Comparison of ENCODE assay signal across 14 cellular contexts in the genomic region with DNA sequence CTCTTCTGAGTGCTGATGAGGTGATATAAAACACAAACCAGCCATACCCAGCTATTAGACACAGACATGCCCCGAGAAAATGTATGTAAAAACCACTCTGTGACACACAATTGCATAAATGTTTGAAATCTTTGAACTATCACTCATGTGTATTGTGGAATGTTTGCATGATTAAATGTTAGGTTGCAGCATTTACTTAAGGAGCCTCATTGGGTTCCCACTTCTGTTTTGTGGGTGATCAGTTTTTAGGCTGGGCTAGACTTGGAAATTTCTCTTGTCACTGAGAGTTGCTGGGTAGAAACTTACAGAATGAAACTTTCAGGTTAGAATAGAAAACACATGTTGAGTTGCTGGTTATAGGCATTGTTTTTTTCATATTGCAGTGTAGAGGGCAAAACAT.
DNase-seq lines count a peak whose midpoint lies in the region; ATAC-seq and TF ChIP-seq lines count a peak whose summit lies in the region.
"Had no signal": no experiment of that assay in that cellular context is flagged by ENCODE, and none has a peak within 500 bp of the region (broad histone marks: within the 10 kb centered on the region; RNA-seq: fewer than 3 reads in every experiment).

No MANE protein-coding gene starts in this region.

- peaks cover 24% of the 10 kb centered on the region for H3K4me1 Mint-ChIP-seq in activated naive CD4-positive, alpha-beta T cell treated with anti-CD3 and anti-CD28 coated beads for 36 hours (ENCODE audit: low read depth)

- 66 to 81% (median 75%) methylated on average over 1 of the region's 1 CpG for WGBS in heart left ventricle, 4 donors

- H3K9me3 ChIP-seq in MM.1S (replicated peaks; ENCODE audit: insufficient read depth, low read length) (no peaks in the 10 kb centered on the region), heart left ventricle (no peaks in the 10 kb centered on the region)
- H3K9me3 ChIP-seq: ascending aorta, left lung had no signal

- no peak overlapping the region for H2AFZ ChIP-seq in MM.1S (ENCODE audit: low read length)

- no peak overlapping the region for H3K9ac ChIP-seq in MM.1S (ENCODE audit: low read length)

- no peak overlapping the region for H3K4me3 Mint-ChIP-seq in activated naive CD4-positive, alpha-beta T cell treated with anti-CD3 and anti-CD28 coated beads for 36 hours
- H3K4me3 Mint-ChIP-seq: activated T-cell treated with anti-CD3 and anti-CD28 coated beads, Interleukin-2, amount 50 U/mL, for 24 hours; naive thymus-derived CD8-positive, alpha-beta T cell; WTC11 had no signal

- H3K4me2 ChIP-seq in MM.1S (ENCODE audit: low read depth, low read length): peak overlapping the region; percentile 16; the same call in 1 of the 2 replicates

- no peaks in the 10 kb centered on the region for H3K9me3 Mint-ChIP-seq in activated naive CD4-positive, alpha-beta T cell treated with anti-CD3 and anti-CD28 coated beads for 36 hours
- H3K9me3 Mint-ChIP-seq: activated T-cell treated with anti-CD3 and anti-CD28 coated beads, Interleukin-2, amount 50 U/mL, for 24 hours; WTC11 had no signal

- no peak for TF ChIP-seq CTCF in MM.1S (IDR thresholded peaks at IDR 0.05; ENCODE audit: low read length)
- TF ChIP-seq CTCF in heart left ventricle (IDR thresholded peaks at IDR 0.05): no peak

- no peaks in the 10 kb centered on the region for H3K27me3 ChIP-seq in MM.1S (replicated peaks; ENCODE audit: insufficient read depth, low read length)
- H3K27me3 ChIP-seq in heart left ventricle: no peaks in the 10 kb centered on the region
- H3K27me3 ChIP-seq: ascending aorta, left lung had no signal

- no peaks in the 10 kb centered on the region for H3K9me2 ChIP-seq in MM.1S (replicated peaks; ENCODE audit: insufficient read depth, low read length)

- intact Hi-C loops in activated naive CD4-positive, alpha-beta T cell treated with anti-CD3 and anti-CD28 coated beads for 36 hours (cut with micrococcal nuclease): loop anchor here (5.0 kb wide), 2 partner anchors 600 to 840 kb away; no protein-coding TSS in a partner anchor
- intact Hi-C loops in heart left ventricle (cut with DNase I): no loop called here

- H3K4me1 ChIP-seq in MM.1S (ENCODE audit: low read length): peaks cover 19% of the 10 kb centered on the region
- no peaks in the 10 kb centered on the region for H3K4me1 ChIP-seq in heart left ventricle
- H3K4me1 ChIP-seq: ascending aorta, left lung had no signal

- H3K27me3 Mint-ChIP-seq in activated naive CD4-positive, alpha-beta T cell treated with anti-CD3 and anti-CD28 coated beads for 36 hours (ENCODE audit: low read depth): no peaks in the 10 kb centered on the region
- H3K27me3 Mint-ChIP-seq: activated T-cell treated with anti-CD3 and anti-CD28 coated beads, Interleukin-2, amount 50 U/mL, for 24 hours had no signal

- H4K20me1 ChIP-seq in MM.1S (ENCODE audit: insufficient read depth, low read length): no peaks in the 10 kb centered on the region

- H3K36me3 Mint-ChIP-seq in activated naive CD4-positive, alpha-beta T cell treated with anti-CD3 and anti-CD28 coated beads for 36 hours (ENCODE audit: low read depth): no peaks in the 10 kb centered on the region
- H3K36me3 Mint-ChIP-seq: WTC11 had no signal

- no peaks in the 10 kb centered on the region for H3K79me2 ChIP-seq in MM.1S (ENCODE audit: low read length)

- DNase-seq in MM.1S (peak; percentile 50), iris pigment epithelial cell (ENCODE audit: low read depth) (peak; percentile 31), NCI-H748 treated with DMSO at 0.1 percent for 48 hours (lab: John Stamatoyannopoulos, UW) (no peak), heart left ventricle (no peak)
- no peak for DNase-seq in activated naive CD4-positive, alpha-beta T cell treated with anti-CD3 and anti-CD28 coated beads for 36 hours
- DNase-seq in activated CD4-positive, alpha-beta T cell treated with anti-CD3 and anti-CD28 coated beads, Interleukin-2, amount 50 U/mL, for 48 hours: no peak
- DNase-seq: activated T-cell treated with anti-CD3 and anti-CD28 coated beads, Interleukin-2, amount 50 U/mL, for 24 hours; left lung; naive thymus-derived CD8-positive, alpha-beta T cell had no signal

- H3F3A ChIP-seq in MM.1S (ENCODE audit: insufficient read depth, low read length): peaks cover 6% of the 10 kb centered on the region; the same call in 1 of the 2 replicates

- no peak for TF ChIP-seq POLR2A in heart left ventricle (IDR thresholded peaks at IDR 0.05)

- ATAC-seq in GM19324 (IDR thresholded peaks at IDR 0.05; ENCODE audit: low FRiP score, unreplicated experiment): peak; percentile 79
- ATAC-seq in HG02571 (IDR thresholded peaks at IDR 0.05; ENCODE audit: unreplicated experiment): peak; percentile 58
- no peak for ATAC-seq in heart left ventricle
- ATAC-seq: left lung; naive thymus-derived CD8-positive, alpha-beta T cell; WTC11 had no signal

- H3K36me3 ChIP-seq in MM.1S (replicated peaks; ENCODE audit: insufficient read depth, low read length): no peaks in the 10 kb centered on the region
- no peaks in the 10 kb centered on the region for H3K36me3 ChIP-seq in heart left ventricle
- H3K36me3 ChIP-seq: ascending aorta, left lung had no signal

- no peak overlapping the region for H3K27ac Mint-ChIP-seq in activated naive CD4-positive, alpha-beta T cell treated with anti-CD3 and anti-CD28 coated beads for 36 hours
- H3K27ac Mint-ChIP-seq: activated T-cell treated with anti-CD3 and anti-CD28 coated beads, Interleukin-2, amount 50 U/mL, for 24 hours; naive thymus-derived CD8-positive, alpha-beta T cell; WTC11 had no signal

- H3K4me3 ChIP-seq in MM.1S (ENCODE audit: low read length) (no peak overlapping the region), heart left ventricle (no peak overlapping the region)
- H3K4me3 ChIP-seq: ascending aorta, left lung had no signal

- H3K27ac ChIP-seq in MM.1S (ENCODE audit: low read length): no peak overlapping the region
- no peak overlapping the region for H3K27ac ChIP-seq in heart left ventricle
- H3K27ac ChIP-seq: ascending aorta, C4-2B, left lung had no signal

- CTCF ChIA-PET in activated naive CD4-positive, alpha-beta T cell treated with anti-CD3 and anti-CD28 coated beads for 36 hours (lab: Charles Lee): no interaction called here

Comparison
In these comparisons a context has a peak if more than half of its experiments do, and no peak if none do; other contexts are left out.
1. ATAC-seq: peak in GM19324 (single experiment) and HG02571 (single experiment); none in heart left ventricle (0 of 4).
2. DNase-seq: peak in MM.1S (single experiment) and iris pigment epithelial cell (single experiment); none in activated naive CD4-positive, alpha-beta T cell treated with anti-CD3 and anti-CD28 coated beads for 36 hours (single experiment), NCI-H748 treated with DMSO at 0.1 percent for 48 hours (single experiment), activated CD4-positive, alpha-beta T cell treated with anti-CD3 and anti-CD28 coated beads, Interleukin-2, amount 50 U/mL, for 48 hours (0 of 2) and heart left ventricle (0 of 5).